23 cellular contexts compared by ENCODE assay signal in the genomic region with DNA sequence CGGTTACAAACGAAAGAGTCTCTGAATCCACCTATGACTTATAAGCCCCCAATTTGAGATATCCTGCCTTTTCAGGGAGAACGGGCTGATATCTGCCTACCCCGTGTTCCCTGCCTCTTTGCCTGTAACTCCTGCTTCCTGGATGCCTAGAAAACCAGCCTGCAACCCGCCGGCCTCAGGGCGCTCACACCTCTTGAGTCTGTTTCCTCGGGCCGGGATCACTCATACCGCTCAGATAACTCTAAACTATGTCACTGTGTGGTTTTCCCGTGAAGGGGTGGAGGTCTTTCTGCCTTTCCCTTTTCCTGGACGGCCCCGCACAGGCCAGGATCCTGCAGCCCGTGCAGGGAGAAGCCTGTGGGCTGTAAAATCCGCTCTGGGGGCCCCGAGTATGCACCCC. TPM values are rescaled to one million over a fixed set of nuclear protein-coding genes. Genes with fewer than 3 reads are reported as not detected.
DNase-seq lines count a peak whose midpoint lies in the region; ATAC-seq and TF ChIP-seq lines count a peak whose summit lies in the region.
"Had no signal": no experiment of that assay in that cellular context is flagged by ENCODE, and none has a peak within 500 bp of the region (broad histone marks: within the 10 kb centered on the region; RNA-seq: fewer than 3 reads in every experiment).

No MANE protein-coding gene starts in this region.

- no peaks in the 10 kb centered on the region for H3K36me3 Mint-ChIP-seq in activated T-helper 2 cell treated with anti-CD3 and anti-CD28 coated beads, Interferon-gamma antibody, Interleukin-2, Interleukin-4, amounts not matched to agents 10 μg/mL and 5 μg/mL and 100 μg/mL, durations not matched to agents 14 hours and 24 hours and 36 hours (ENCODE audit: low read depth)

- TF ChIP-seq CTCF in PC-9 (conservative IDR thresholded peaks at IDR 0.05) (no peak), mammary epithelial cell (conservative IDR thresholded peaks at IDR 0.05 in 1 of 2, IDR thresholded peaks at IDR 0.05 in 1 of 2; ENCODE audit: extremely low read depth in 1 of 2, insufficient read depth in 1 of 2, low read depth in 1 of 2, low read length in 2 of 2) (no peak)

- WGBS in mammary epithelial cell (ENCODE audit: low coverage, missing lambda C conversion rate), result 76% methylated on average over 16 of the region's 16 CpGs

- no peaks in the 10 kb centered on the region for H3K9me2 ChIP-seq in PC-9 (ENCODE audit: insufficient read depth)

- H3K9me3 ChIP-seq in PC-9 (ENCODE audit: insufficient read depth, low read depth) (no peaks in the 10 kb centered on the region), mammary epithelial cell (replicated peaks; ENCODE audit: insufficient read depth, low read length) (no peaks in the 10 kb centered on the region)
- H3K9me3 ChIP-seq: vagina had no signal

- H2AFZ ChIP-seq in ACC112 (ENCODE audit: low read length, unreplicated experiment) (peak overlapping the region; percentile 14), PC-9 (no peak overlapping the region), mammary epithelial cell (ENCODE audit: low read depth, low read length) (no peak overlapping the region)

- in situ Hi-C loops in mammary epithelial cell (cut with MboI; ENCODE audit: low sequenced_read_pairs in 2 of 2), result no loop called here

- DNase-seq in EH (ENCODE audit: low read depth) (peak; percentile 53), PC-9 (peak in 1 of 2 experiments; percentile 62), islet precursor cell (peak; percentile 92), posterior vena cava (ENCODE audit: low spot score) (no peak), mammary epithelial cell (no peak)
- DNase-seq in activated T-helper 2 cell treated with anti-CD3 and anti-CD28 coated beads, Interferon-gamma antibody, Interleukin-2, Interleukin-4, amounts not matched to agents 10 μg/mL and 5 μg/mL and 100 μg/mL, durations not matched to agents 14 hours and 24 hours and 36 hours (ENCODE audit: low spot score), result no peak
- DNase-seq: activated CD4-positive, CD25-positive, alpha-beta regulatory T cell; activated effector memory CD4-positive, alpha-beta T cell treated with anti-CD3 and anti-CD28 coated beads, Interleukin-2, amount 50 U/mL, for 16 hours; Calu3; cerebellar nuclear complex; GOT3; hypothalamus; Kasumi-1; NCI-H2171; NCI-H82; occipital lobe; stimulated activated CD4-positive, alpha-beta T cell treated with anti-CD3 and anti-CD28 coated beads, Interleukin-4, amount 100 ng/mL, for 1 hour had no signal

- H3K27ac Mint-ChIP-seq in activated T-helper 2 cell treated with anti-CD3 and anti-CD28 coated beads, Interferon-gamma antibody, Interleukin-2, Interleukin-4, amounts not matched to agents 10 μg/mL and 5 μg/mL and 100 μg/mL, durations not matched to agents 14 hours and 24 hours and 36 hours, result no peak overlapping the region
- H3K27ac Mint-ChIP-seq: T-helper 1 cell treated with Interleukin-12 subunit alpha and Interleukin-12 subunit beta and Interleukin-4 antibody, amounts not matched to agents 30 μg/mL and 1 μg/mL, for 36 hours had no signal

- no peaks in the 10 kb centered on the region for H3K79me2 ChIP-seq in ACC112 (ENCODE audit: control insufficient read depth, insufficient read depth, low read length, unreplicated experiment)
- H3K79me2 ChIP-seq in PC-9 (ENCODE audit: low read depth), result no peaks in the 10 kb centered on the region
- H3K79me2 ChIP-seq in mammary epithelial cell (ENCODE audit: insufficient read depth, low read length), result no peaks in the 10 kb centered on the region

- CTCF ChIA-PET in PC-9 (lab: Charles Lee), result no interaction called here
- CTCF ChIA-PET in mammary epithelial cell (lab: Charles Lee; ENCODE audit: low non-redundant PET), result no interaction called here

- no peak overlapping the region for H3K9ac ChIP-seq in mammary epithelial cell (ENCODE audit: insufficient read depth, low read length)

- H3K4me1 Mint-ChIP-seq in activated T-helper 2 cell treated with anti-CD3 and anti-CD28 coated beads, Interferon-gamma antibody, Interleukin-2, Interleukin-4, amounts not matched to agents 10 μg/mL and 5 μg/mL and 100 μg/mL, durations not matched to agents 14 hours and 24 hours and 36 hours (ENCODE audit: low read depth), result peaks cover 2% of the 10 kb centered on the region

- H3K27me3 Mint-ChIP-seq in activated T-helper 2 cell treated with anti-CD3 and anti-CD28 coated beads, Interferon-gamma antibody, Interleukin-2, Interleukin-4, amounts not matched to agents 10 μg/mL and 5 μg/mL and 100 μg/mL, durations not matched to agents 14 hours and 24 hours and 36 hours (ENCODE audit: low read depth), result no peaks in the 10 kb centered on the region

- H3K27ac ChIP-seq in ACC112 (ENCODE audit: low read depth, low read length) (no peak overlapping the region), PC-9 (no peak overlapping the region), mammary epithelial cell (ENCODE audit: insufficient read depth, low read depth, low read length) (no peak overlapping the region)
- H3K27ac ChIP-seq: vagina had no signal

- no peak overlapping the region for H3K4me3 Mint-ChIP-seq in activated T-helper 2 cell treated with anti-CD3 and anti-CD28 coated beads, Interferon-gamma antibody, Interleukin-2, Interleukin-4, amounts not matched to agents 10 μg/mL and 5 μg/mL and 100 μg/mL, durations not matched to agents 14 hours and 24 hours and 36 hours (ENCODE audit: low read depth)
- H3K4me3 Mint-ChIP-seq: T-helper 1 cell treated with Interleukin-12 subunit alpha and Interleukin-12 subunit beta and Interleukin-4 antibody, amounts not matched to agents 30 μg/mL and 1 μg/mL, for 36 hours had no signal

- no peak for ATAC-seq in GM19351 (IDR thresholded peaks at IDR 0.05; ENCODE audit: unreplicated experiment)

- H3K4me3 ChIP-seq in ACC112 (ENCODE audit: low read depth, low read length) (no peak overlapping the region), PC-9 (no peak overlapping the region), mammary epithelial cell (replicated peaks in 1 of 3; ENCODE audit: insufficient read depth in 1 of 3, low read depth in 2 of 3, low read length in 3 of 3) (no peak overlapping the region)
- H3K4me3 ChIP-seq: vagina had no signal

- no peaks in the 10 kb centered on the region for H3K9me3 Mint-ChIP-seq in activated T-helper 2 cell treated with anti-CD3 and anti-CD28 coated beads, Interferon-gamma antibody, Interleukin-2, Interleukin-4, amounts not matched to agents 10 μg/mL and 5 μg/mL and 100 μg/mL, durations not matched to agents 14 hours and 24 hours and 36 hours
- H3K9me3 Mint-ChIP-seq: T-helper 1 cell treated with Interleukin-12 subunit alpha and Interleukin-12 subunit beta and Interleukin-4 antibody, amounts not matched to agents 30 μg/mL and 1 μg/mL, for 36 hours had no signal

- BruUV-seq in PC-9 (replicated peaks; lab: Mats Ljungman, UMichigan) (no TSS peak), mammary epithelial cell (replicated peaks; lab: Mats Ljungman, UMichigan) (no TSS peak)

- no peaks in the 10 kb centered on the region for H4K20me1 ChIP-seq in PC-9 (ENCODE audit: insufficient read depth)
- no peaks in the 10 kb centered on the region for H4K20me1 ChIP-seq in mammary epithelial cell (ENCODE audit: insufficient read depth, low read length)

- H3K4me2 ChIP-seq in PC-9 (0 out of 2 replicates have a peak overlapping the region, but pooled peaks have one; percentile 11), mammary epithelial cell (ENCODE audit: insufficient read depth, low read depth, low read length) (no peak overlapping the region)

- H3F3A ChIP-seq in PC-9 (ENCODE audit: insufficient read depth, low read depth), result 0 out of 2 replicates have a peak, but pooled peaks cover 6% of the 10 kb centered on the region

- H3K4me1 ChIP-seq in ACC112 (ENCODE audit: control insufficient read depth, insufficient read depth, low read length, unreplicated experiment), result no peaks in the 10 kb centered on the region
- H3K4me1 ChIP-seq in PC-9 (replicated peaks; ENCODE audit: insufficient read depth), result no peaks in the 10 kb centered on the region
- peaks cover 6% of the 10 kb centered on the region for H3K4me1 ChIP-seq in mammary epithelial cell (ENCODE audit: insufficient read depth, low read length)

- intact Hi-C loops in PC-9 (cut with micrococcal nuclease; ENCODE audit: unreplicated experiment) (loop anchor here (2.0 kb wide), 2 partner anchors 17 to 37 kb away; a partner anchor contains a TSS), posterior vena cava (cut with DNase I) (no loop called here), mammary epithelial cell (cut with micrococcal nuclease) (no loop called here)
- intact Hi-C loops in activated T-helper 2 cell treated with anti-CD3 and anti-CD28 coated beads, Interferon-gamma antibody, Interleukin-2, Interleukin-4, amounts not matched to agents 10 μg/mL and 5 μg/mL and 100 μg/mL, durations not matched to agents 14 hours and 24 hours and 36 hours (cut with micrococcal nuclease), result no loop called here

- no peaks in the 10 kb centered on the region for H3K27me3 ChIP-seq in ACC112 (ENCODE audit: insufficient read depth, low read length)
- peaks cover 30% of the 10 kb centered on the region for H3K27me3 ChIP-seq in PC-9 (ENCODE audit: insufficient read depth, low read depth)
- no peaks in the 10 kb centered on the region for H3K27me3 ChIP-seq in mammary epithelial cell (ENCODE audit: insufficient read depth, low read length)
- H3K27me3 ChIP-seq: vagina had no signal

- POLR2A ChIA-PET in PC-9 (lab: Charles Lee; ENCODE audit: unreplicated experiment), result no interaction called here

- H3K36me3 ChIP-seq in ACC112 (ENCODE audit: insufficient read depth, low read length) (no peaks in the 10 kb centered on the region), PC-9 (ENCODE audit: low read depth) (no peaks in the 10 kb centered on the region), mammary epithelial cell (ENCODE audit: insufficient read depth, low read length) (no peaks in the 10 kb centered on the region)
- H3K36me3 ChIP-seq: vagina had no signal

- dilution Hi-C loops in mammary epithelial cell (cut with HindIII; ENCODE audit: low sequenced_read_pairs), result no loop called here

RNA-seq across cellular contexts. Expression of a gene that starts 10.4 kb away (rescaled TPM):
- 53.3 and 56.7 TPM in 2 replicates for total RNA-seq in PC-9 (2021)
- total RNA-seq in posterior vena cava, result 10 to 100 TPM in 1 of 2 donors, 1 to 10 TPM in 1; 8.8 to 11.4 TPM
- 10 to 100 TPM; 26.5 to 28.7 TPM for total RNA-seq in mammary epithelial cell
- 26.8 TPM for polyA plus RNA-seq in mammary epithelial cell
- 10.7 TPM for polyA minus RNA-seq in mammary epithelial cell
- 35.1 and 35.3 TPM in 2 replicates for total RNA-seq in activated T-helper 2 cell treated with anti-CD3 and anti-CD28 coated beads, Interferon-gamma antibody, Interleukin-2, Interleukin-4, amounts not matched to agents 10 μg/mL and 5 μg/mL and 100 μg/mL, durations not matched to agents 14 hours and 24 hours and 36 hours

RNA-seq across cellular contexts. Expression of a gene that starts 10.6 kb away (rescaled TPM):
- total RNA-seq in PC-9 (2021) (67.7 and 77.8 TPM in 2 replicates), posterior vena cava (1 to 10 TPM; 7.7 TPM), mammary epithelial cell (10 to 100 TPM in 1 of 2 donors, 1 to 10 TPM in 1; 7.7 to 54.5 TPM)
- 20.2 TPM for polyA plus RNA-seq in mammary epithelial cell
- polyA minus RNA-seq in mammary epithelial cell, result 2.0 TPM
- total RNA-seq in activated T-helper 2 cell treated with anti-CD3 and anti-CD28 coated beads, Interferon-gamma antibody, Interleukin-2, Interleukin-4, amounts not matched to agents 10 μg/mL and 5 μg/mL and 100 μg/mL, durations not matched to agents 14 hours and 24 hours and 36 hours, result 108 and 119 TPM in 2 replicates

RNA-seq across cellular contexts. Expression of a gene that starts 17.3 kb away (rescaled TPM):
- total RNA-seq in PC-9 (2021) (59.9 and 86.4 TPM in 2 replicates), posterior vena cava (under 1 TPM; 0.29 to 0.37 TPM), mammary epithelial cell (10 to 100 TPM in 1 of 2 donors, 1 to 10 TPM in 1; 1.4 to 17.8 TPM)
- polyA plus RNA-seq in mammary epithelial cell, result 0.88 TPM
- polyA minus RNA-seq in mammary epithelial cell, result not detected
- not detected in 2 replicates for total RNA-seq in activated T-helper 2 cell treated with anti-CD3 and anti-CD28 coated beads, Interferon-gamma antibody, Interleukin-2, Interleukin-4, amounts not matched to agents 10 μg/mL and 5 μg/mL and 100 μg/mL, durations not matched to agents 14 hours and 24 hours and 36 hours
- total RNA-seq: occipital lobe, vagina had no signal

RNA-seq across cellular contexts. Expression of a gene that starts 22.7 kb away (rescaled TPM):
- total RNA-seq in PC-9 (2021) (not detected in 2 replicates), posterior vena cava (not detected), mammary epithelial cell (not detected)
- polyA plus RNA-seq in mammary epithelial cell, result not detected
- polyA minus RNA-seq in mammary epithelial cell, result not detected
- total RNA-seq in activated T-helper 2 cell treated with anti-CD3 and anti-CD28 coated beads, Interferon-gamma antibody, Interleukin-2, Interleukin-4, amounts not matched to agents 10 μg/mL and 5 μg/mL and 100 μg/mL, durations not matched to agents 14 hours and 24 hours and 36 hours, result not detected in 2 replicates
- total RNA-seq: Calu3, mucosa of gallbladder, occipital lobe, subcutaneous adipose tissue, vagina had no signal

RNA-seq across cellular contexts. Expression of a gene that starts 37.0 kb away (rescaled TPM):
- total RNA-seq in PC-9 (2021) (44.2 and 45.8 TPM in 2 replicates), posterior vena cava (10 to 100 TPM; 18.2 to 18.6 TPM), mammary epithelial cell (10 to 100 TPM; 28.7 to 28.8 TPM)
- 19.9 TPM for polyA plus RNA-seq in mammary epithelial cell
- polyA minus RNA-seq in mammary epithelial cell, result 9.3 TPM
- total RNA-seq in activated T-helper 2 cell treated with anti-CD3 and anti-CD28 coated beads, Interferon-gamma antibody, Interleukin-2, Interleukin-4, amounts not matched to agents 10 μg/mL and 5 μg/mL and 100 μg/mL, durations not matched to agents 14 hours and 24 hours and 36 hours, result 42.8 and 43.4 TPM in 2 replicates

Comparison
In these comparisons a context has a peak if more than half of its experiments do, and no peak if none do; other contexts are left out.
1. DNase-seq: peak in EH (single experiment) and islet precursor cell (single experiment); none in posterior vena cava (single experiment), mammary epithelial cell (single experiment) and activated T-helper 2 cell treated with anti-CD3 and anti-CD28 coated beads, Interferon-gamma antibody, Interleukin-2, Interleukin-4, amounts not matched to agents 10 μg/mL and 5 μg/mL and 100 μg/mL, durations not matched to agents 14 hours and 24 hours and 36 hours (single experiment).